In genomic region chr6:133353061-133353460, GRCh38 we compare ENCODE assay signal across 2 cellular contexts.
TF ChIP-seq lines count a peak whose summit lies in the region.

No MANE protein-coding gene starts in this region.

TF ChIP-seq in SK-N-SH, 30 proteins besides CTCF, POLR2A, EP300 and RAD21 (continued from another document):
- TF ChIP-seq, protein P1, sequence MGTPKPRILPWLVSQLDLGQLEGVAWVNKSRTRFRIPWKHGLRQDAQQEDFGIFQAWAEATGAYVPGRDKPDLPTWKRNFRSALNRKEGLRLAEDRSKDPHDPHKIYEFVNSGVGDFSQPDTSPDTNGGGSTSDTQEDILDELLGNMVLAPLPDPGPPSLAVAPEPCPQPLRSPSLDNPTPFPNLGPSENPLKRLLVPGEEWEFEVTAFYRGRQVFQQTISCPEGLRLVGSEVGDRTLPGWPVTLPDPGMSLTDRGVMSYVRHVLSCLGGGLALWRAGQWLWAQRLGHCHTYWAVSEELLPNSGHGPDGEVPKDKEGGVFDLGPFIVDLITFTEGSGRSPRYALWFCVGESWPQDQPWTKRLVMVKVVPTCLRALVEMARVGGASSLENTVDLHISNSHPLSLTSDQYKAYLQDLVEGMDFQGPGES (IDR thresholded peaks at IDR 0.05; ENCODE audit: low read depth, low read length) = no peak
- no peak for TF ChIP-seq FOXM1 (IDR thresholded peaks at IDR 0.05; ENCODE audit: low read depth)

TF ChIP-seq in SK-N-SH treated with all-trans-retinoic acid at 6 μM for 48 hours, 23 proteins besides CTCF, POLR2A, EP300 and RAD21 (continued from another document):
- TF ChIP-seq, protein P2, sequence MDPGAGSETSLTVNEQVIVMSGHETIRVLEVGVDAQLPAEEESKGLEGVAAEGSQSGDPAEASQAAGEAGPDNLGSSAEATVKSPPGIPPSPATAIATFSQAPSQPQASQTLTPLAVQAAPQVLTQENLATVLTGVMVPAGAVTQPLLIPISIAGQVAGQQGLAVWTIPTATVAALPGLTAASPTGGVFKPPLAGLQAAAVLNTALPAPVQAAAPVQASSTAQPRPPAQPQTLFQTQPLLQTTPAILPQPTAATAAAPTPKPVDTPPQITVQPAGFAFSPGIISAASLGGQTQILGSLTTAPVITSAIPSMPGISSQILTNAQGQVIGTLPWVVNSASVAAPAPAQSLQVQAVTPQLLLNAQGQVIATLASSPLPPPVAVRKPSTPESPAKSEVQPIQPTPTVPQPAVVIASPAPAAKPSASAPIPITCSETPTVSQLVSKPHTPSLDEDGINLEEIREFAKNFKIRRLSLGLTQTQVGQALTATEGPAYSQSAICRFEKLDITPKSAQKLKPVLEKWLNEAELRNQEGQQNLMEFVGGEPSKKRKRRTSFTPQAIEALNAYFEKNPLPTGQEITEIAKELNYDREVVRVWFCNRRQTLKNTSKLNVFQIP (CRISPR knock-in tag; IDR thresholded peaks at IDR 0.05; ENCODE audit: borderline replicate concordance, low read depth) = no peak
- TF ChIP-seq CSRNP3 (CRISPR knock-in tag; IDR thresholded peaks at IDR 0.05) (no peak), OSR1 (CRISPR knock-in tag; IDR thresholded peaks at IDR 0.05) (no peak), ZNF70 (CRISPR knock-in tag; IDR thresholded peaks at IDR 0.05) (no peak), ISL1 (CRISPR knock-in tag; IDR thresholded peaks at IDR 0.05) (no peak), CREB5 (CRISPR knock-in tag; IDR thresholded peaks at IDR 0.05; ENCODE audit: low read depth) (no peak), SNAI2 (CRISPR knock-in tag; IDR thresholded peaks at IDR 0.05) (no peak), BACH2 (CRISPR knock-in tag; IDR thresholded peaks at IDR 0.05; ENCODE audit: borderline replicate concordance) (no peak), ZC3H10 (CRISPR knock-in tag; IDR thresholded peaks at IDR 0.05) (no peak), PPARA (CRISPR knock-in tag; IDR thresholded peaks at IDR 0.05; ENCODE audit: borderline replicate concordance) (no peak), RARB (CRISPR knock-in tag; IDR thresholded peaks at IDR 0.05) (no peak), CSDC2 (CRISPR knock-in tag; IDR thresholded peaks at IDR 0.05) (no peak), ZFP3 (CRISPR knock-in tag; IDR thresholded peaks at IDR 0.05) (no peak)
- TF ChIP-seq, protein P3, sequence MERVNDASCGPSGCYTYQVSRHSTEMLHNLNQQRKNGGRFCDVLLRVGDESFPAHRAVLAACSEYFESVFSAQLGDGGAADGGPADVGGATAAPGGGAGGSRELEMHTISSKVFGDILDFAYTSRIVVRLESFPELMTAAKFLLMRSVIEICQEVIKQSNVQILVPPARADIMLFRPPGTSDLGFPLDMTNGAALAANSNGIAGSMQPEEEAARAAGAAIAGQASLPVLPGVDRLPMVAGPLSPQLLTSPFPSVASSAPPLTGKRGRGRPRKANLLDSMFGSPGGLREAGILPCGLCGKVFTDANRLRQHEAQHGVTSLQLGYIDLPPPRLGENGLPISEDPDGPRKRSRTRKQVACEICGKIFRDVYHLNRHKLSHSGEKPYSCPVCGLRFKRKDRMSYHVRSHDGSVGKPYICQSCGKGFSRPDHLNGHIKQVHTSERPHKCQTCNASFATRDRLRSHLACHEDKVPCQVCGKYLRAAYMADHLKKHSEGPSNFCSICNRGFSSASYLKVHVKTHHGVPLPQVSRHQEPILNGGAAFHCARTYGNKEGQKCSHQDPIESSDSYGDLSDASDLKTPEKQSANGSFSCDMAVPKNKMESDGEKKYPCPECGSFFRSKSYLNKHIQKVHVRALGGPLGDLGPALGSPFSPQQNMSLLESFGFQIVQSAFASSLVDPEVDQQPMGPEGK (CRISPR knock-in tag; IDR thresholded peaks at IDR 0.05; ENCODE audit: borderline replicate concordance) = no peak
TF ChIP-seq in SK-N-SH treated with all-trans-retinoic acid at 6 μM for 48 hours: peak in this region for 0.
